ENCODE assay signal across 21 cellular contexts in the genomic region with DNA sequence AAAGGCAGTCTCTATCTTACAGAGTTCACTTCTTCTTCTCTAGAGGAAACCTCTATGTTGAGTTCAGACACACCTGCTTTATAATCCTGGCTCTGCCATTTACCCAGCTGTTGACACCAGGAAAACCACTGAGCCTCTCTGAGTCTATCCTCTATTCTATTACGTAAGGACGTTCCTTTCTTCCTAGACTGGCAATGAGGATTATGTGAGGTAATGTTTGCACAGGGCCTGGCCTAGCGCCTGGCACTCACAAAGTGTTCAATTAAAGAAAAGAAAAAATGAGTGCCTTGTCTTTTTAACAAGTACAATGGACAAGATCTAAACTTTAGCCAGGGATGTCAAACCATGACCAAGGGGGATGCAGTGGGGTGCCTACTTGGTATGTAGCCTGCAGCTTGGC.
DNase-seq lines count a peak whose midpoint lies in the region; ATAC-seq and TF ChIP-seq lines count a peak whose summit lies in the region.
"Had no signal": no experiment of that assay in that cellular context is flagged by ENCODE, and none has a peak within 500 bp of the region (broad histone marks: within the 10 kb centered on the region; RNA-seq: fewer than 3 reads in every experiment).

No MANE protein-coding gene starts in this region.

- CTCF ChIA-PET in T-cell (lab: Charles Lee): no interaction called here

- no peaks in the 10 kb centered on the region for H3K36me3 ChIP-seq in hepatocyte (replicated peaks; ENCODE audit: insufficient read depth, low read depth)
- H3K36me3 ChIP-seq: Peyer's patch, upper lobe of left lung had no signal

- WGBS in hepatocyte (ENCODE audit: low lambda C conversion rate, missing lambda C conversion rate): 81% methylated on average over 3 of the region's 3 CpGs

- POLR2A ChIA-PET in T-cell (lab: Charles Lee): no interaction called here

- no peaks in the 10 kb centered on the region for H3K4me1 Mint-ChIP-seq in T-cell
- H3K4me1 Mint-ChIP-seq: immature natural killer cell; stimulated activated naive CD8-positive, alpha-beta T cell treated with anti-CD3 and anti-CD28 coated beads, Interleukin-15, amount 100 ng/mL, for 72 hours had no signal

- H3K36me3 Mint-ChIP-seq in T-cell: no peaks in the 10 kb centered on the region

- intact Hi-C loops in sciatic nerve (cut with DNase I): no loop called here

- no peaks in the 10 kb centered on the region for H3K4me1 ChIP-seq in hepatocyte (ENCODE audit: insufficient read depth)
- H3K4me1 ChIP-seq: Peyer's patch had no signal

- no peak for TF ChIP-seq CTCF in C4-2B (conservative IDR thresholded peaks at IDR 0.05)
- TF ChIP-seq CTCF in hepatocyte (IDR thresholded peaks at IDR 0.05; ENCODE audit: poor library complexity): no peak

- H3K27ac Mint-ChIP-seq in T-cell: no peak overlapping the region
- H3K27ac Mint-ChIP-seq: activated naive CD8-positive, alpha-beta T cell treated with anti-CD3 and anti-CD28 coated beads, Interleukin-2, amount 50 U/mL, for 24 hours; immature natural killer cell; stimulated activated naive CD8-positive, alpha-beta T cell treated with anti-CD3 and anti-CD28 coated beads, Interleukin-15, amount 100 ng/mL, for 72 hours had no signal

- H3K9me3 ChIP-seq in hepatocyte (ENCODE audit: low read depth): no peaks in the 10 kb centered on the region
- H3K9me3 ChIP-seq: Peyer's patch, upper lobe of left lung had no signal

- ATAC-seq in sciatic nerve (peak; percentile 73), T-cell (replicated peaks in 1 of 4) (no peak)
- ATAC-seq: activated naive CD8-positive, alpha-beta T cell treated with anti-CD3 and anti-CD28 coated beads, Interleukin-2, amount 50 U/mL, for 24 hours; stimulated activated naive CD8-positive, alpha-beta T cell treated with anti-CD3 and anti-CD28 coated beads, Interleukin-15, amount 100 ng/mL, for 72 hours had no signal

- H3K4me2 ChIP-seq in hepatocyte: no peak overlapping the region
- H3K4me2 ChIP-seq: SK-N-SH had no signal

- H3K4me3 ChIP-seq in hepatocyte: no peak overlapping the region
- H3K4me3 ChIP-seq: lung, Peyer's patch, upper lobe of left lung had no signal

- no peak overlapping the region for H3K4me3 Mint-ChIP-seq in T-cell
- H3K4me3 Mint-ChIP-seq: activated naive CD8-positive, alpha-beta T cell treated with anti-CD3 and anti-CD28 coated beads, Interleukin-2, amount 50 U/mL, for 24 hours; immature natural killer cell; stimulated activated naive CD8-positive, alpha-beta T cell treated with anti-CD3 and anti-CD28 coated beads, Interleukin-15, amount 100 ng/mL, for 72 hours had no signal

- no peaks in the 10 kb centered on the region for H3K79me2 ChIP-seq in hepatocyte

- DNase-seq in SHP77 treated with DMSO at 0.1 percent for 48 hours (lab: John Stamatoyannopoulos, UW): peak; percentile 72
- DNase-seq in hepatocyte (ENCODE audit: low spot score): no peak
- DNase-seq in sciatic nerve (ENCODE audit: low spot score): no peak
- DNase-seq in GDM1 (lab: John Stamatoyannopoulos, UW): no peak
- no peak for DNase-seq in AML-193 (lab: John Stamatoyannopoulos, UW)
- DNase-seq in NCI-H146 treated with DMSO at 0.1 percent for 48 hours (lab: John Stamatoyannopoulos, UW; ENCODE audit: unreplicated experiment): no peak
- DNase-seq in T-cell: no peak
- DNase-seq: ACHN; activated CD4-positive, alpha-beta T cell treated with anti-CD3 and anti-CD28 coated beads, Interleukin-2, amount 50 U/mL, for 48 hours; activated effector memory CD4-positive, alpha-beta T cell treated with anti-CD3 and anti-CD28 coated beads, Interleukin-2, amount 50 U/mL, for 16 hours; activated naive CD8-positive, alpha-beta T cell treated with anti-CD3 and anti-CD28 coated beads, Interleukin-2, amount 50 U/mL, for 24 hours; immature natural killer cell; NCI-H1417; NCI-H510A treated with DMSO at 0.1 percent for 48 hours; Peyer's patch; retina; SK-N-SH; stimulated activated naive CD8-positive, alpha-beta T cell treated with anti-CD3 and anti-CD28 coated beads, Interleukin-15, amount 100 ng/mL, for 72 hours; upper lobe of left lung had no signal

- H3K27me3 Mint-ChIP-seq in T-cell: peaks cover 0 to 4% of the 10 kb centered on the region in 2 donors
- H3K27me3 Mint-ChIP-seq: activated naive CD8-positive, alpha-beta T cell treated with anti-CD3 and anti-CD28 coated beads, Interleukin-2, amount 50 U/mL, for 24 hours had no signal

- peak overlapping the region; percentile 80 for H3K27ac ChIP-seq in C4-2B
- peak overlapping the region; percentile 2 for H3K27ac ChIP-seq in hepatocyte
- H3K27ac ChIP-seq: Peyer's patch, upper lobe of left lung had no signal

- H3K27me3 ChIP-seq in hepatocyte: no peaks in the 10 kb centered on the region
- H3K27me3 ChIP-seq: Peyer's patch, upper lobe of left lung had no signal

- H3K9me2 ChIP-seq in hepatocyte (replicated peaks; ENCODE audit: insufficient read depth): no peaks in the 10 kb centered on the region
- H3K9me2 ChIP-seq: SK-N-SH had no signal

- H3K9me3 Mint-ChIP-seq in T-cell: peaks cover 9 to 21% (median 12%) of the 10 kb centered on the region in 3 donors

- H4K20me1 ChIP-seq in hepatocyte (ENCODE audit: insufficient read depth, poor library complexity, severe bottlenecking): no peaks in the 10 kb centered on the region

- H2AFZ ChIP-seq in hepatocyte: no peak overlapping the region
